Comparison of ENCODE assay signal across 8 cellular contexts in the genomic region with DNA sequence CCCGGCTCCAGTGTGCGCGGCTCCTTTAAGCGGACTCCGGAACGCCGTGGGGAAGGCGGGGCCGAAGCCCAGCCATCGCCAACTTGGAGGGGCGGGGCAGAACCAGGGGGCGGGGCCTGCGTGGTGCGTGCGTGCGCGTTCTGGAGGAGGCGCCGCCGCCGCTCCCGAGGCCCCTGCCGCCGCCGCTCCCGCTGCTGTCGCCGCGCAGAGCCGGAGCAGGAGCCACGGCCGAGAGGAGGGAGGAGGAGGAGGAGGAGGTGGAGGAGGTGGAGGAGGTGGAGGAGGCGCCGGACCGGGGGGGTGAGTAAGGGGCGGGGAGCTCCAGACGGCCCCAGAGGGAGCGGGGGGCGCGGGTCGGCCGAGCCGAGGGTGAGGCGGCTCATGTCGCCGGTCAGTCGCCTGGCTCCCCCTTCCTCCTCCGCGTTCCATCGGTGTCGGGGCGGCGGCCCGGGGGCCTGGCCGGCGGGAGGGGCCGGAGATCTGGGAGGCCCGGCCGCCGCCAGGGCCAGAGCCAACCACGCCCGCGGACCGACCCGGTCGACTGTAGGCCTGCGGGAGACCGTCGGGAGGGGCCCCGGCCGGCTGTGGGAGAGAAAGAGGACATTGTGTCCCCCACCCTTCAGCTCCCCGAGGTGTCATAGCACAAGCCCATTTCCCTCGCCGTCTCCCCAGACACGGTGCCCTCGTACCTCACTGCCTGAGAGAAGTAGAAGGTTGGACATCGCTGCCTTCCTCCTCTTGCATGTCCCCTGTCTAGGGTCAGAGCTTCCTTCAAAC. TPM values are rescaled to one million over a fixed set of nuclear protein-coding genes. Genes with fewer than 3 reads are reported as not detected.
DNase-seq lines count a peak whose midpoint lies in the region; ATAC-seq and TF ChIP-seq lines count a peak whose summit lies in the region.

A gene (plus strand): TSS at position 155 of the 777 bp plus-strand sequence. CDS start 71,572 bp downstream, outside the sequence.

- peak; percentile 72 for ATAC-seq in HG02678 (IDR thresholded peaks at IDR 0.05; ENCODE audit: unreplicated experiment)

- TF ChIP-seq CTCF in cardiac muscle cell (IDR thresholded peaks at IDR 0.05; ENCODE audit: low read depth, low read length) (no peak), parathyroid adenoma (IDR thresholded peaks at IDR 0.05) (no peak), thyroid gland (IDR thresholded peaks at IDR 0.05) (no peak)

- 0 to 1% (median 0%) methylated on average over 42 to 77 of the region's 77 CpGs for WGBS in adipose tissue, 3 donors
- WGBS in thyroid gland, 2 donors = 0 to 1% methylated on average over 26 to 35 of the region's 77 CpGs

- H3K4me2 ChIP-seq in parathyroid adenoma (ENCODE audit: low read length) = peak within 1 kb of the TSS; percentile 94

- no peaks in the 10 kb centered on the region for H3K27me3 ChIP-seq in cardiac muscle cell
- no peaks in the 10 kb centered on the region for H3K27me3 ChIP-seq in parathyroid adenoma (ENCODE audit: control insufficient read depth, insufficient read depth, low read length)
- H3K27me3 ChIP-seq in thyroid gland = no peaks in the 10 kb centered on the region

- peaks cover 24% of the 10 kb centered on the region for H3K4me1 ChIP-seq in cardiac muscle cell (ENCODE audit: low read depth)
- peaks cover 12% of the 10 kb centered on the region for H3K4me1 ChIP-seq in parathyroid adenoma
- H3K4me1 ChIP-seq in thyroid gland = peaks cover 17 to 26% of the 10 kb centered on the region in 2 donors

- H3K27ac ChIP-seq in adipose tissue (ENCODE audit: low read depth, low read length) = peak within 1 kb of the TSS; percentile 98
- peak within 1 kb of the TSS; percentile 87 for H3K27ac ChIP-seq in cardiac muscle cell
- H3K27ac ChIP-seq in parathyroid adenoma = peak within 1 kb of the TSS; percentile 81
- peak within 1 kb of the TSS; percentile 93 to 99 (median 96) for H3K27ac ChIP-seq in thyroid gland

- peak; percentile 39 to 84 for TF ChIP-seq POLR2A in thyroid gland (IDR thresholded peaks at IDR 0.05)

- intact Hi-C loops in thyroid gland (cut with DNase I) = no loop called here

- H2AFZ ChIP-seq in parathyroid adenoma = peak within 1 kb of the TSS; percentile 64

- peaks cover 17% of the 10 kb centered on the region for H3K79me2 ChIP-seq in parathyroid adenoma

- DNase-seq in NCI-H1436 treated with DMSO at 0.1 percent for 48 hours (lab: John Stamatoyannopoulos, UW) (peak; percentile 12), T-helper 1 cell (peak; percentile 88 to 93 (median 92)), cardiac muscle cell (ENCODE audit: low read depth in 1 of 2, low spot score in 1 of 2) (peak; percentile 96), thyroid gland (peak; percentile 96)

- no peak within 1 kb of the TSS for H3K9ac ChIP-seq in parathyroid adenoma

- peak within 1 kb of the TSS; percentile 81 for H3K4me3 ChIP-seq in GM08714 (ENCODE audit: low read length)
- H3K4me3 ChIP-seq in cardiac muscle cell = peak within 1 kb of the TSS; percentile 63
- peak within 1 kb of the TSS; percentile 87 for H3K4me3 ChIP-seq in parathyroid adenoma (ENCODE audit: low read depth, low read length)
- peak within 1 kb of the TSS; percentile 59 to 84 (median 82) for H3K4me3 ChIP-seq in thyroid gland (replicated peaks in 1 of 3)

- H3K36me3 ChIP-seq in cardiac muscle cell (no peaks in the 10 kb centered on the region), parathyroid adenoma (ENCODE audit: control insufficient read depth, insufficient read depth, low read length) (no peaks in the 10 kb centered on the region), thyroid gland (no peaks in the 10 kb centered on the region)

- no peaks in the 10 kb centered on the region for H3K9me3 ChIP-seq in cardiac muscle cell (ENCODE audit: low read depth)
- H3K9me3 ChIP-seq in parathyroid adenoma (ENCODE audit: control insufficient read depth, low read length) = no peaks in the 10 kb centered on the region
- no peaks in the 10 kb centered on the region for H3K9me3 ChIP-seq in thyroid gland

RNA-seq across cellular contexts. Expression of the gene that starts here (rescaled TPM):
- polyA plus RNA-seq in adipose tissue (100 to 1,000 TPM in 1 of 3 donors, 10 to 100 TPM in 2; 22.9 to 128 (median 57.1) TPM), cardiac muscle cell (18.3 and 24.9 TPM in 2 replicates)
- total RNA-seq in cardiac muscle cell (9.2 and 13.5 TPM in 2 replicates), thyroid gland (10 to 100 TPM; 54.2 to 91.7 (median 71.9) TPM)

Comparison
In these comparisons a context has a peak if more than half of its experiments do, and no peak if none do; other contexts are left out.
1. Peak in every context shown above with its lines: DNase-seq, ATAC-seq, H3K4me3 ChIP-seq and H3K27ac ChIP-seq.
2. DNase-seq: peak in every context shown above with its lines; median percentile 96 in cardiac muscle cell; 96 in thyroid gland; 92 in T-helper 1 cell; 12 in NCI-H1436 treated with DMSO at 0.1 percent for 48 hours.